22 cellular contexts compared by ENCODE assay signal in genomic region chr10:93493162-93493561, GRCh38. TPM values are rescaled to one million over a fixed set of nuclear protein-coding genes. Genes with fewer than 3 reads are reported as not detected.
A peak's percentile ranks its signal among the peaks of the same experiment; 100 is the strongest.
DNase-seq lines count a peak whose midpoint lies in the region; ATAC-seq, FAIRE-seq and TF ChIP-seq lines count a peak whose summit lies in the region.
"Had no signal": no experiment of that assay in that cellular context is flagged by ENCODE, and none has a peak within 500 bp of the region (broad histone marks: within the 10 kb centered on the region; RNA-seq: fewer than 3 reads in every experiment).

No MANE protein-coding gene starts in this region.

- WGBS in HepG2 (ENCODE audit: low lambda C conversion rate), result 12% methylated on average over 3 of the region's 3 CpGs
- 60% methylated on average over 1 of the region's 3 CpGs for WGBS in right lobe of liver (ENCODE audit: insufficient coverage, low coverage, low lambda C conversion rate, missing lambda C conversion rate)
- 79% methylated on average over 3 of the region's 3 CpGs; no CpG with 5 or more reads in 1 of the 2 experiments for WGBS in H1 (ENCODE audit: extremely low coverage in 1 of 2, insufficient coverage in 1 of 2, insufficient read length in 1 of 2, insufficient replicate concordance in 2 of 2, low coverage in 1 of 2, low lambda C conversion rate in 2 of 2, missing lambda C conversion rate in 1 of 2), 2 experiments

- in situ Hi-C loops in HepG2 (cut with HindIII; ENCODE audit: extremely low pct_ligation_motif_present, low pct_unique_long_range_greater_than_20kb), result no loop called here

- H3K4me3 ChIP-seq in HepG2 (replicated peaks in 1 of 3; ENCODE audit: insufficient read depth in 1 of 3, low read depth in 2 of 3, low read length in 3 of 3) (no peak overlapping the region), right lobe of liver (no peak overlapping the region), H1 (ENCODE audit: extremely low read depth in 1 of 4, insufficient read depth in 2 of 4, low read depth in 3 of 4, low read length in 4 of 4) (no peak overlapping the region)
- H3K4me3 ChIP-seq: BLaER1 treated with 17β-estradiol and CSF1 and Interleukin-3, amounts not matched to agents 10 nM and 100 nM; SJCRH30 had no signal

- ATAC-seq in HepG2 (no peak), right lobe of liver (no peak)

- no peak overlapping the region for H3K14ac ChIP-seq in H1 (ENCODE audit: insufficient read length)

- no peak overlapping the region for H2BK12ac ChIP-seq in H1 (ENCODE audit: low read depth, low read length)

- H2BK120ac ChIP-seq in H1 (replicated peaks; ENCODE audit: low read depth, low read length), result no peak overlapping the region

- no peak overlapping the region for H3K23ac ChIP-seq in H1 (ENCODE audit: insufficient read length)

- H3K56ac ChIP-seq in H1 (replicated peaks; ENCODE audit: insufficient read length, low read depth, low read length), result no peak overlapping the region

- no TSS peak for BruUV-seq in HepG2 (replicated peaks; lab: Mats Ljungman, UMichigan)

- no peak for TF ChIP-seq CTCF in HepG2 (CRISPR knock-in tag; IDR thresholded peaks at IDR 0.05)
- TF ChIP-seq CTCF in right lobe of liver (IDR thresholded peaks at IDR 0.05), result no peak
- TF ChIP-seq CTCF in H1 (IDR thresholded peaks at IDR 0.05; ENCODE audit: control extremely low read depth in 1 of 3, insufficient read depth in 1 of 3, low read depth in 1 of 3, low read length in 3 of 3), result no peak
- no peak for TF ChIP-seq CTCF in nephron (IDR thresholded peaks at IDR 0.05; ENCODE audit: unreplicated experiment in 3 of 3)
- TF ChIP-seq CTCF in GM10248 (IDR thresholded peaks at IDR 0.05; ENCODE audit: control extremely low read depth, extremely low read depth, low read depth, missing control alignments), result no peak

- H3K4me1 ChIP-seq in HepG2 (ENCODE audit: insufficient read depth, low read length) (peaks cover 35% of the 10 kb centered on the region), right lobe of liver (peaks cover 0 to 9% (median 0%) of the 10 kb centered on the region in 4 donors), H1 (replicated peaks in 1 of 4; ENCODE audit: control insufficient read depth in 3 of 4, insufficient read depth in 4 of 4, low read length in 3 of 4) (no peaks in the 10 kb centered on the region; a peak in 1 of 7 replicates)

- no peaks in the 10 kb centered on the region for H3K9me3 Mint-ChIP-seq in nephron
- H3K9me3 Mint-ChIP-seq: CD8-positive, alpha-beta memory T cell; H9 had no signal

- intact Hi-C loops in HepG2 (cut with micrococcal nuclease; ENCODE audit: unreplicated experiment), result no loop called here
- intact Hi-C loops in right lobe of liver (cut with DNase I), result no loop called here

- H4K8ac ChIP-seq in H1 (ENCODE audit: extremely low read depth, insufficient read depth, low read length), result no peak overlapping the region

- POLR2A ChIA-PET in HepG2 (lab: Yijun Ruan, JAX), result no interaction called here
- POLR2A ChIA-PET in H1 (lab: Charles Lee; ENCODE audit: partially characterized antibody), result no interaction called here
- POLR2A ChIA-PET in GM10248 (lab: Yijun Ruan, JAX), result no interaction called here

- no peak overlapping the region for H2AK5ac ChIP-seq in H1 (ENCODE audit: low read depth, low read length)

- no peaks in the 10 kb centered on the region for H3K9me3 ChIP-seq in HepG2 (ENCODE audit: low read length)
- no peaks in the 10 kb centered on the region for H3K9me3 ChIP-seq in right lobe of liver
- no peaks in the 10 kb centered on the region for H3K9me3 ChIP-seq in H1 (ENCODE audit: insufficient read depth in 2 of 2, low read depth in 1 of 2, low read length in 1 of 2)
- H3K9me3 ChIP-seq: BLaER1 treated with 17β-estradiol and CSF1 and Interleukin-3, amounts not matched to agents 10 nM and 100 nM; SJCRH30 had no signal

- TF ChIP-seq EP300 in HepG2 (IDR thresholded peaks at IDR 0.05; ENCODE audit: low read depth in 2 of 2, low read length in 2 of 2) (no peak), HepG2 (CRISPR knock-in tag; IDR thresholded peaks at IDR 0.05; ENCODE audit: borderline replicate concordance) (no peak), H1 (IDR thresholded peaks at IDR 0.05; ENCODE audit: borderline replicate concordance in 1 of 2, low read depth in 2 of 2, low read length in 2 of 2) (no peak)

- H3K4me1 Mint-ChIP-seq in nephron, result peaks cover 56% of the 10 kb centered on the region

- H3K23me2 ChIP-seq in H1 (ENCODE audit: low read depth, low read length), result peaks cover 9% of the 10 kb centered on the region; the same call in 1 of the 2 replicates

- H3K79me2 ChIP-seq in HepG2 (ENCODE audit: insufficient read depth, low read length), result peaks cover 1% of the 10 kb centered on the region
- 0 out of 4 replicates have a peak, but pooled peaks cover 0 to 2% of the 10 kb centered on the region in 2 experiments for H3K79me2 ChIP-seq in H1 (ENCODE audit: control insufficient read depth in 1 of 2, insufficient read depth in 2 of 2, low read length in 2 of 2)

- TF ChIP-seq RAD21 in HepG2 (CRISPR knock-in tag; IDR thresholded peaks at IDR 0.05) (no peak), H1 (IDR thresholded peaks at IDR 0.05 in 1 of 2, conservative IDR thresholded peaks at IDR 0.05 in 1 of 2; ENCODE audit: low read depth in 2 of 2, low read length in 2 of 2) (no peak)

- H3K4me3 Mint-ChIP-seq in nephron, result peak overlapping the region in 2 of 3 experiments; percentile 0 to 16
- H3K4me3 Mint-ChIP-seq: H9 had no signal

- no peak overlapping the region for H3K27ac ChIP-seq in HepG2 (ENCODE audit: extremely low read length, insufficient read depth, low read length)
- H3K27ac ChIP-seq in right lobe of liver, result no peak overlapping the region
- H3K27ac ChIP-seq in H1 (ENCODE audit: low read depth, low read length), result no peak overlapping the region
- H3K27ac ChIP-seq: BLaER1 treated with 17β-estradiol and CSF1 and Interleukin-3, amounts not matched to agents 10 nM and 100 nM; SJCRH30 had no signal

- H3K4me2 ChIP-seq in HepG2 (ENCODE audit: low read depth, low read length), result no peak overlapping the region
- H3K4me2 ChIP-seq in H1 (ENCODE audit: insufficient read depth in 1 of 2, low read depth in 2 of 2, low read length in 2 of 2), result no peak overlapping the region
- H3K4me2 ChIP-seq: BLaER1 treated with 17β-estradiol and CSF1 and Interleukin-3, amounts not matched to agents 10 nM and 100 nM had no signal

- peak; percentile 6 for DNase-seq in HepG2 (ENCODE audit: low spot score)
- no peak for DNase-seq in right lobe of liver
- no peak for DNase-seq in H1 (ENCODE audit: low read depth in 1 of 2, low spot score in 2 of 2)
- no peak for DNase-seq in COLO829 (ENCODE audit: low spot score)
- DNase-seq in SK-N-DZ (ENCODE audit: low spot score), result no peak
- no peak for DNase-seq in GM10248 (ENCODE audit: extremely low spot score)
- DNase-seq in cerebellar nuclear complex (lab: John Stamatoyannopoulos, UW), result no peak
- DNase-seq: 8988T; CD8-positive, alpha-beta memory T cell; DMS153; H9; KBM-7; NCI-H1436; NCI-H2029; NCI-H2171; NCI-H446; OCI-M1; RPMI8226; SJCRH30 had no signal

- H3K18ac ChIP-seq in H1 (ENCODE audit: extremely low read depth, low read length), result no peak overlapping the region

- H4K20me1 ChIP-seq in HepG2 (ENCODE audit: insufficient read depth, low read length) (no peaks in the 10 kb centered on the region), H1 (replicated peaks in 1 of 2; ENCODE audit: control insufficient read depth in 1 of 2, insufficient read depth in 2 of 2, low read length in 2 of 2) (no peaks in the 10 kb centered on the region)
- H4K20me1 ChIP-seq: BLaER1 treated with 17β-estradiol and CSF1 and Interleukin-3, amounts not matched to agents 10 nM and 100 nM had no signal

- H3K9ac ChIP-seq in HepG2 (ENCODE audit: insufficient read depth, low read depth, low read length) (no peak overlapping the region), H1 (replicated peaks in 1 of 4; ENCODE audit: extremely low read depth in 1 of 4, low read depth in 3 of 4, low read length in 3 of 4) (no peak overlapping the region)
- H3K9ac ChIP-seq: BLaER1 treated with 17β-estradiol and CSF1 and Interleukin-3, amounts not matched to agents 10 nM and 100 nM had no signal

- no peak overlapping the region for H2BK5ac ChIP-seq in H1 (ENCODE audit: low read depth, low read length)

- no peak overlapping the region for H4K91ac ChIP-seq in H1 (replicated peaks; ENCODE audit: insufficient read length, low read length)

- no peak overlapping the region for H4K5ac ChIP-seq in H1 (ENCODE audit: insufficient read length, low read depth, low read length)

- TF ChIP-seq POLR2A in HepG2 (IDR thresholded peaks at IDR 0.05; ENCODE audit: insufficient read depth in 1 of 2, low read depth in 2 of 2, low read length in 2 of 2), result no peak
- TF ChIP-seq POLR2A in right lobe of liver (IDR thresholded peaks at IDR 0.05), result no peak
- TF ChIP-seq POLR2A in H1 (IDR thresholded peaks at IDR 0.05; ENCODE audit: control extremely low read depth in 1 of 2, low read depth in 2 of 2, low read length in 2 of 2), result no peak

- no peaks in the 10 kb centered on the region for H3K79me1 ChIP-seq in H1 (ENCODE audit: low read depth, low read length)

- H2BK20ac ChIP-seq in H1 (ENCODE audit: low read length), result no peak overlapping the region

- H3K36me3 ChIP-seq in HepG2 (replicated peaks in 1 of 2; ENCODE audit: control insufficient read depth in 1 of 2, insufficient read depth in 2 of 2, low read length in 2 of 2), result no peaks in the 10 kb centered on the region
- no peaks in the 10 kb centered on the region for H3K36me3 ChIP-seq in right lobe of liver
- no peaks in the 10 kb centered on the region for H3K36me3 ChIP-seq in H1 (ENCODE audit: control insufficient read depth in 2 of 4, insufficient read depth in 4 of 4, low read length in 3 of 4)
- H3K36me3 ChIP-seq: BLaER1 treated with 17β-estradiol and CSF1 and Interleukin-3, amounts not matched to agents 10 nM and 100 nM; SJCRH30 had no signal

- H3K36me3 Mint-ChIP-seq in nephron (ENCODE audit: low read depth), result no peaks in the 10 kb centered on the region

- CTCF ChIA-PET in HepG2 (lab: Yijun Ruan, JAX; ENCODE audit: low intra/inter-chr PET ratio, low total read pairs) (no interaction called here), H1 (lab: Charles Lee; ENCODE audit: partially characterized antibody) (interaction anchor here (1.3 to 16.5 kb wide), 4 partner anchors 10 to 136 kb away, joined by 4 to 513 read pairs (median 102); no protein-coding TSS in a partner anchor), GM10248 (lab: Yijun Ruan, JAX) (interaction anchor here (1.4 to 13.1 kb wide), 3 partner anchors 10 to 118 kb away, joined by 6 to 254 read pairs (median 20); partner anchors contain the start of gene MYOF)

- H3K4ac ChIP-seq in H1 (replicated peaks; ENCODE audit: insufficient read length, low read depth, low read length), result no peak overlapping the region

- H3K27me3 ChIP-seq in HepG2 (ENCODE audit: control insufficient read depth in 1 of 2, insufficient read depth in 2 of 2, low read length in 2 of 2) (peaks cover 0 to 6% of the 10 kb centered on the region in 2 experiments; a peak in 2 of 5 replicates), right lobe of liver (no peaks in the 10 kb centered on the region), H1 (replicated peaks in 1 of 4; ENCODE audit: control insufficient read depth in 3 of 4, extremely low read depth in 1 of 4, insufficient read depth in 3 of 4, low read length in 3 of 4) (peaks cover 0 to 2% (median 0%) of the 10 kb centered on the region in 4 experiments; a peak in 2 of 7 replicates)
- H3K27me3 ChIP-seq: SJCRH30 had no signal

- peaks cover 4% of the 10 kb centered on the region for H3K27me3 Mint-ChIP-seq in nephron (ENCODE audit: low read depth)

- H2AFZ ChIP-seq in HepG2 (ENCODE audit: low read length), result peak overlapping the region; percentile 20
- H2AFZ ChIP-seq in H1 (ENCODE audit: low read length), result peak overlapping the region; percentile 57; the same call in 1 of the 2 replicates

- peak overlapping the region; percentile 34 to 73 (median 58) for H3K27ac Mint-ChIP-seq in nephron
- H3K27ac Mint-ChIP-seq: CD8-positive, alpha-beta memory T cell; H9 had no signal

- H2BK15ac ChIP-seq in H1 (ENCODE audit: low read length), result no peak overlapping the region

- FAIRE-seq in HepG2 (lab: Jason Lieb, UNC) (no peak), H1 (lab: Jason Lieb, UNC) (no peak)
- FAIRE-seq: GM19239 had no signal

RNA-seq across cellular contexts. Expression of gene CEP55, which starts 3.2 kb away (rescaled TPM):
- total RNA-seq in HepG2 (2016; rRNA removed; fragmentation: Illumina TruSeq; extraction: Trizol) (17.1 and 27.3 TPM in 2 replicates), right lobe of liver (under 1 TPM in 5 of 6 experiments, not detected in 1; 0.16 to 0.56 (median 0.43) TPM)
- total RNA-seq in HepG2 (2016; cell fraction: cytosol; rRNA removed; fragmentation: Illumina TruSeq; extraction: Trizol; ENCODE audit: low read depth), result 3.8 and 5.0 TPM in 2 replicates
- total RNA-seq in HepG2 (2016; cell fraction: insoluble cytoplasmic fraction; rRNA removed; fragmentation: Illumina TruSeq; extraction: Trizol), result 18.0 and 28.7 TPM in 2 replicates
- 10.4 and 11.4 TPM in 2 replicates for total RNA-seq in HepG2 (2016; cell fraction: membrane; rRNA removed; fragmentation: Illumina TruSeq; extraction: Trizol)
- 10.3 and 12.4 TPM in 2 replicates for total RNA-seq in HepG2 (2016; cell fraction: nucleus; rRNA removed; fragmentation: Illumina TruSeq; extraction: Trizol)
- polyA plus RNA-seq in HepG2 (2011; rRNA removed) (3.4 and 6.5 TPM in 2 replicates), H1 (2011; rRNA removed) (3.5 and 7.0 TPM in 2 replicates)
- 2.6 and 2.7 TPM in 2 replicates for polyA plus RNA-seq in HepG2 (2011; cell fraction: cytosol; rRNA removed)
- polyA plus RNA-seq in HepG2 (2011; cell fraction: nucleus; rRNA removed), result 1.4 and 1.8 TPM in 2 replicates
- polyA plus RNA-seq in HepG2 (2012), result 3.0 and 6.8 TPM in 2 replicates
- polyA plus RNA-seq in HepG2 (2016; cell fraction: cytosol; fragmentation: Illumina TruSeq; extraction: Trizol; ENCODE audit: low read depth), result 3.0 and 3.1 TPM in 2 replicates
- 27.1 and 27.6 TPM in 2 replicates for polyA plus RNA-seq in HepG2 (2016; cell fraction: insoluble cytoplasmic fraction; fragmentation: Illumina TruSeq; extraction: Trizol; ENCODE audit: low read depth)
- 6.9 and 8.0 TPM in 2 replicates for polyA plus RNA-seq in HepG2 (2016; cell fraction: membrane; fragmentation: Illumina TruSeq; extraction: Trizol; ENCODE audit: low read depth)
- 15.8 and 16.1 TPM in 2 replicates for polyA plus RNA-seq in HepG2 (2016; cell fraction: nucleus; fragmentation: Illumina TruSeq; extraction: Trizol; ENCODE audit: insufficient read depth, low read depth)
- 2.4 and 15.2 TPM in 2 replicates for polyA minus RNA-seq in HepG2 (2011; rRNA and poly(A)+ RNA removed; ENCODE audit: low replicate concordance)
- polyA minus RNA-seq in HepG2 (2011; cell fraction: cytosol; rRNA and poly(A)+ RNA removed), result 4.1 and 4.6 TPM in 2 replicates
- polyA minus RNA-seq in HepG2 (2011; cell fraction: nucleus; rRNA and poly(A)+ RNA removed), result 3.7 and 4.6 TPM in 2 replicates
- 18.9 and 19.6 TPM in 2 replicates for total RNA-seq in H1 (2021; fragmentation: NEBNext Ultra II Directional; extraction: Animal tissue kit (Norgen Biotek cat#: 25700))
- polyA plus RNA-seq in H1 (2011; cell fraction: cytosol; rRNA removed), result 9.1 TPM
- polyA plus RNA-seq in H1 (2011; cell fraction: nucleus; rRNA removed), result 3.5 TPM
- 8.7 to 16.4 TPM (median 10.0 TPM) in 4 replicates for polyA plus RNA-seq in H1 (2012, experiment 1 of 2)
- 1.7 TPM for polyA plus RNA-seq in H1 (2012, experiment 2 of 2)
- 17.5 TPM for polyA plus RNA-seq in H1 (2013, experiment 1 of 2)
- 16.7 TPM for polyA plus RNA-seq in H1 (2013, experiment 2 of 2)
- polyA minus RNA-seq in H1 (2011; rRNA and poly(A)+ RNA removed), result 6.8 and 7.5 TPM in 2 replicates
- 7.0 TPM for polyA minus RNA-seq in H1 (2011; cell fraction: cytosol; rRNA and poly(A)+ RNA removed)
- 14.3 TPM for polyA minus RNA-seq in H1 (2011; cell fraction: nucleus; rRNA and poly(A)+ RNA removed)
- 53.9 and 54.4 TPM in 2 replicates for polyA plus RNA-seq in SK-N-DZ (2014; cell fraction: cytosol; rRNA removed)
- polyA plus RNA-seq in SK-N-DZ (2014; cell fraction: nucleus; rRNA removed), result 36.0 and 43.5 TPM in 2 replicates

RNA-seq across cellular contexts. Expression of gene MYOF, which starts 11.0 kb away (rescaled TPM):
- total RNA-seq in HepG2 (2016; rRNA removed; fragmentation: Illumina TruSeq; extraction: Trizol) (0.42 and 0.66 TPM in 2 replicates), right lobe of liver (10 to 100 TPM in 1 of 6 experiments, 1 to 10 TPM in 5; 1.9 to 14.6 (median 3.2) TPM)
- not detected in 2 replicates for total RNA-seq in HepG2 (2016; cell fraction: cytosol; rRNA removed; fragmentation: Illumina TruSeq; extraction: Trizol; ENCODE audit: low read depth)
- 0.56 and 0.71 TPM in 2 replicates for total RNA-seq in HepG2 (2016; cell fraction: insoluble cytoplasmic fraction; rRNA removed; fragmentation: Illumina TruSeq; extraction: Trizol)
- total RNA-seq in HepG2 (2016; cell fraction: membrane; rRNA removed; fragmentation: Illumina TruSeq; extraction: Trizol), result 0.06 and 0.14 TPM in 2 replicates
- 0.60 and 0.68 TPM in 2 replicates for total RNA-seq in HepG2 (2016; cell fraction: nucleus; rRNA removed; fragmentation: Illumina TruSeq; extraction: Trizol)
- polyA plus RNA-seq in HepG2 (2011; rRNA removed) (0.17 and 0.18 TPM in 2 replicates), H1 (2011; rRNA removed) (0.94 and 0.98 TPM in 2 replicates)
- polyA plus RNA-seq in HepG2 (2011; cell fraction: cytosol; rRNA removed), result 0.13 and 0.23 TPM in 2 replicates
- 0.29 and 0.52 TPM in 2 replicates for polyA plus RNA-seq in HepG2 (2011; cell fraction: nucleus; rRNA removed)
- polyA plus RNA-seq in HepG2 (2012), result 0.08 and 0.13 TPM in 2 replicates
- 0.03 and 0.08 TPM in 2 replicates for polyA plus RNA-seq in HepG2 (2016; cell fraction: cytosol; fragmentation: Illumina TruSeq; extraction: Trizol; ENCODE audit: low read depth)
- 0.35 and 0.50 TPM in 2 replicates for polyA plus RNA-seq in HepG2 (2016; cell fraction: insoluble cytoplasmic fraction; fragmentation: Illumina TruSeq; extraction: Trizol; ENCODE audit: low read depth)
- 0.03 and 0.05 TPM in 2 replicates for polyA plus RNA-seq in HepG2 (2016; cell fraction: membrane; fragmentation: Illumina TruSeq; extraction: Trizol; ENCODE audit: low read depth)
- polyA plus RNA-seq in HepG2 (2016; cell fraction: nucleus; fragmentation: Illumina TruSeq; extraction: Trizol; ENCODE audit: insufficient read depth, low read depth), result 0.85 and 0.89 TPM in 2 replicates
- polyA minus RNA-seq in HepG2 (2011; rRNA and poly(A)+ RNA removed; ENCODE audit: low replicate concordance), result 0.12 and 47.0 TPM in 2 replicates
- 0.62 and 0.79 TPM in 2 replicates for polyA minus RNA-seq in HepG2 (2011; cell fraction: cytosol; rRNA and poly(A)+ RNA removed)
- 0.37 and 0.77 TPM in 2 replicates for polyA minus RNA-seq in HepG2 (2011; cell fraction: nucleus; rRNA and poly(A)+ RNA removed)
- 2.3 and 3.2 TPM in 2 replicates for total RNA-seq in H1 (2021; fragmentation: NEBNext Ultra II Directional; extraction: Animal tissue kit (Norgen Biotek cat#: 25700))
- polyA plus RNA-seq in H1 (2011; cell fraction: cytosol; rRNA removed), result 1.0 TPM
- polyA plus RNA-seq in H1 (2011; cell fraction: nucleus; rRNA removed), result 1.2 TPM
- 2.3 to 2.8 TPM (median 2.4 TPM) in 4 replicates for polyA plus RNA-seq in H1 (2012, experiment 1 of 2)
- polyA plus RNA-seq in H1 (2012, experiment 2 of 2), result 0.09 TPM
- 2.0 TPM for polyA plus RNA-seq in H1 (2013, experiment 1 of 2)
- 2.4 TPM for polyA plus RNA-seq in H1 (2013, experiment 2 of 2)
- 1.6 and 2.4 TPM in 2 replicates for polyA minus RNA-seq in H1 (2011; rRNA and poly(A)+ RNA removed)
- polyA minus RNA-seq in H1 (2011; cell fraction: cytosol; rRNA and poly(A)+ RNA removed), result 1.0 TPM
- 1.4 TPM for polyA minus RNA-seq in H1 (2011; cell fraction: nucleus; rRNA and poly(A)+ RNA removed)
- 0.50 and 1.1 TPM in 2 replicates for polyA plus RNA-seq in SK-N-DZ (2014; cell fraction: cytosol; rRNA removed)
- polyA plus RNA-seq in SK-N-DZ (2014; cell fraction: nucleus; rRNA removed), result 1.4 and 2.2 TPM in 2 replicates
- polyA plus RNA-seq: CD8-positive, alpha-beta memory T cell had no signal
